Comparison of ENCODE assay signal across 10 cellular contexts in the genomic region with DNA sequence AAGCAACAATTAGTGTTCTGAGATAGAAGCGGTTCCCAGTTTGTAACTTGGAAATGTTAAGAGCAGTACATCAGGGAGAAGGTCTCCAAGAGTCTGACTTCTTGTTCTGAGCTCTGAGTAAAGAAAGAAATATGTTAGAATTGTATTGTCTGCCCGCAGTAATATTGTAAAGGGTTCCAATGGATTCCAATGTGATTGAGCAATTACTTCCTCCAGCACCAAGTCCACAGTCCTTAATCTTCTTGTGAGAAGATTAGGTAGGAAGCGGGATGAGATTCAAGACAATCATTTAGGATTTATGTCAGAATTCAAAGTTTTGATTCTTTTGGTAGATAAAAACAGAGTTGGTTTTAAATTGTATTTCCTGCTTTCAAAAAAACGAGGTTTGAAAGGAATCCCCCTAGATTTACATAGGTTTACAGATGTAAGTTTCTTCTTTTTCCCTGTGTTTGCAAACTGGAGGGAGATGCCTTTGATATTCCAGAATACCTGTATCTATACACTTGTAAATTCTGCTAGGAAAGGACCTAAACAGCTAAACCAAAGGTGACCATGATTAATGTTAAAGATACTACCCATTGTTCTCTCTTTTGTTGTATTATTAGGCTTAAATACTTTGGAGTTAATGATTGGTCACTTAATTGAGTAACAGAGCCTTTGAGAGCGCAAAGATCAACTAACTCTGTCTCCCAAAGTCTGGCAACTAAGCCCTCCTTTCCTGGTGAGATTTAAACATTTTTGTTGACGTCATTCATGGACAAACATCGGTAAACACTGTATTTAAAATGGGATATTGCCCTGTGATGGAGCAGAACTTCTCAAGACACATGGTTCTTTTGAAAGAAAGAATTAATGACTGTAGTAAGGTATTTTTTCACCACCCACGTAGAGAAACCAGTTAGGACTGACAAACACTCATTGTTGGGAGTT. TPM values are rescaled to one million over a fixed set of nuclear protein-coding genes. Genes with fewer than 3 reads are reported as not detected.
DNase-seq lines count a peak whose midpoint lies in the region; ATAC-seq, FAIRE-seq and TF ChIP-seq lines count a peak whose summit lies in the region.
"Had no signal": no experiment of that assay in that cellular context is flagged by ENCODE, and none has a peak within 500 bp of the region (broad histone marks: within the 10 kb centered on the region; RNA-seq: fewer than 3 reads in every experiment).

No MANE protein-coding gene starts in this region.

- H3K4me3 Mint-ChIP-seq in osteocyte (ENCODE audit: unreplicated experiment), result peak overlapping the region; percentile 92
- H3K4me3 Mint-ChIP-seq in activated CD8-positive, alpha-beta memory T cell treated with anti-CD3 and anti-CD28 coated beads, Interleukin-2, amount 10 ng/mL, durations not matched to agents 7 days and 5 days, result no peak overlapping the region

- CTCF ChIA-PET in activated CD8-positive, alpha-beta memory T cell treated with anti-CD3 and anti-CD28 coated beads, Interleukin-2, amount 10 ng/mL, durations not matched to agents 7 days and 5 days (lab: Charles Lee), result no interaction called here

- TF ChIP-seq CTCF in D721Med (IDR thresholded peaks at IDR 0.05; ENCODE audit: insufficient read depth, missing control alignments) (no peak), osteocyte (IDR thresholded peaks at IDR 0.05) (no peak)

- H3K9me3 Mint-ChIP-seq in osteocyte (ENCODE audit: unreplicated experiment), result no peaks in the 10 kb centered on the region
- no peaks in the 10 kb centered on the region for H3K9me3 Mint-ChIP-seq in activated CD8-positive, alpha-beta memory T cell treated with anti-CD3 and anti-CD28 coated beads, Interleukin-2, amount 10 ng/mL, durations not matched to agents 7 days and 5 days (ENCODE audit: low read depth)

- DNase-seq in D721Med (ENCODE audit: insufficient read length, low spot score) (no peak), RPMI7951 (ENCODE audit: low read depth) (peak; percentile 81), fibroblast of gingiva (ENCODE audit: low read depth) (peak; percentile 82), osteocyte (ENCODE audit: extremely low spot score, unreplicated experiment) (no peak)
- DNase-seq in activated CD8-positive, alpha-beta memory T cell treated with anti-CD3 and anti-CD28 coated beads, Interleukin-2, amount 10 ng/mL, durations not matched to agents 7 days and 5 days, result no peak
- no peak for DNase-seq in activated CD4-positive, alpha-beta T cell treated with anti-CD3 and anti-CD28 coated beads for 4 hours
- DNase-seq: activated CD4-positive, alpha-beta T cell treated with anti-CD3 and anti-CD28 coated beads, Interleukin-2, amount 50 U/mL, for 4 hours; NCI-H446 had no signal

- H3K4me1 Mint-ChIP-seq in osteocyte (ENCODE audit: unreplicated experiment), result peaks cover 30% of the 10 kb centered on the region
- peaks cover 28% of the 10 kb centered on the region for H3K4me1 Mint-ChIP-seq in activated CD8-positive, alpha-beta memory T cell treated with anti-CD3 and anti-CD28 coated beads, Interleukin-2, amount 10 ng/mL, durations not matched to agents 7 days and 5 days

- H3K27ac Mint-ChIP-seq in osteocyte (ENCODE audit: unreplicated experiment), result peak overlapping the region; percentile 97
- no peak overlapping the region for H3K27ac Mint-ChIP-seq in activated CD8-positive, alpha-beta memory T cell treated with anti-CD3 and anti-CD28 coated beads, Interleukin-2, amount 10 ng/mL, durations not matched to agents 7 days and 5 days

- peaks cover 5% of the 10 kb centered on the region for H3K36me3 Mint-ChIP-seq in osteocyte (ENCODE audit: unreplicated experiment)
- H3K36me3 Mint-ChIP-seq in activated CD8-positive, alpha-beta memory T cell treated with anti-CD3 and anti-CD28 coated beads, Interleukin-2, amount 10 ng/mL, durations not matched to agents 7 days and 5 days, result no peaks in the 10 kb centered on the region

- no peak for ATAC-seq in GM21390 (IDR thresholded peaks at IDR 0.05; ENCODE audit: unreplicated experiment)
- no peak for ATAC-seq in activated CD8-positive, alpha-beta memory T cell treated with anti-CD3 and anti-CD28 coated beads, Interleukin-2, amount 10 ng/mL, durations not matched to agents 7 days and 5 days
- ATAC-seq in HG02885 (IDR thresholded peaks at IDR 0.05; ENCODE audit: poor library complexity, unreplicated experiment), result no peak

- FAIRE-seq in D721Med (lab: Jason Lieb, UNC), result peak; percentile 92

- no peaks in the 10 kb centered on the region for H3K27me3 Mint-ChIP-seq in osteocyte (ENCODE audit: unreplicated experiment)
- H3K27me3 Mint-ChIP-seq in activated CD8-positive, alpha-beta memory T cell treated with anti-CD3 and anti-CD28 coated beads, Interleukin-2, amount 10 ng/mL, durations not matched to agents 7 days and 5 days, result peaks cover 72% of the 10 kb centered on the region

RNA-seq across cellular contexts. Expression of gene VCAN, which starts 4.3 kb away (rescaled TPM):
- 178 and 246 TPM in 2 replicates for total RNA-seq in RPMI7951 (2014; rRNA removed; shearing (Covaris generic))
- total RNA-seq in osteocyte, result 67.0 and 67.5 TPM in 2 replicates
- under 1 TPM in 1 of 2 experiments, not detected in 1; 0.45 TPM for total RNA-seq in activated CD8-positive, alpha-beta memory T cell treated with anti-CD3 and anti-CD28 coated beads, Interleukin-2, amount 10 ng/mL, durations not matched to agents 7 days and 5 days

Comparison
In these comparisons a context has a peak if more than half of its experiments do, and no peak if none do; other contexts are left out.
1. DNase-seq: peak in RPMI7951 (single experiment) and fibroblast of gingiva (single experiment); none in D721Med (single experiment), osteocyte (single experiment), activated CD8-positive, alpha-beta memory T cell treated with anti-CD3 and anti-CD28 coated beads, Interleukin-2, amount 10 ng/mL, durations not matched to agents 7 days and 5 days (single experiment) and activated CD4-positive, alpha-beta T cell treated with anti-CD3 and anti-CD28 coated beads for 4 hours (0 of 2).
2. RNA of gene VCAN, which starts 4.3 kb away (total RNA-seq): 178 to 246 TPM in RPMI7951 and 67.0 to 67.5 TPM in osteocyte; 0.45 TPM in activated CD8-positive, alpha-beta memory T cell treated with anti-CD3 and anti-CD28 coated beads, Interleukin-2, amount 10 ng/mL, durations not matched to agents 7 days and 5 days; every median in the first group is over 10 times any median in the second.